10 cellular contexts compared by ENCODE assay signal in genomic region chr3:30511524-30512278, GRCh38.
DNase-seq lines count a peak whose midpoint lies in the region; ATAC-seq and TF ChIP-seq lines count a peak whose summit lies in the region.
"Had no signal": no experiment of that assay in that cellular context is flagged by ENCODE, and none has a peak within 500 bp of the region (broad histone marks: within the 10 kb centered on the region; RNA-seq: fewer than 3 reads in every experiment).

No MANE protein-coding gene starts in this region.

- H3K27me3 Mint-ChIP-seq in immature natural killer cell (ENCODE audit: low read depth in 3 of 3) = peaks cover 0 to 2% (median 0%) of the 10 kb centered on the region in 3 donors
- H3K27me3 Mint-ChIP-seq in neural progenitor cell (ENCODE audit: insufficient read depth, low read depth) = no peaks in the 10 kb centered on the region

- no peak overlapping the region for H3K4me3 Mint-ChIP-seq in immature natural killer cell
- no peak overlapping the region for H3K4me3 Mint-ChIP-seq in neural progenitor cell

- POLR2A ChIA-PET in HCT116 (lab: Charles Lee) = no interaction called here
- POLR2A ChIA-PET in SK-N-SH (lab: Yijun Ruan, JAX) = no interaction called here

- no peaks in the 10 kb centered on the region for H4K20me1 ChIP-seq in HCT116 (ENCODE audit: insufficient read depth)
- no peaks in the 10 kb centered on the region for H4K20me1 ChIP-seq in SK-N-SH (ENCODE audit: insufficient read depth)
- H4K20me1 ChIP-seq in smooth muscle cell (ENCODE audit: low read depth) = no peaks in the 10 kb centered on the region
- H4K20me1 ChIP-seq in neural progenitor cell (ENCODE audit: low read depth) = no peaks in the 10 kb centered on the region

- H3K9me3 ChIP-seq in HCT116 (ENCODE audit: control insufficient read depth in 1 of 2, insufficient read depth in 1 of 2, low read depth in 1 of 2, low read length in 2 of 2) (no peaks in the 10 kb centered on the region), SK-N-SH (no peaks in the 10 kb centered on the region), smooth muscle cell (replicated peaks; ENCODE audit: low read depth) (no peaks in the 10 kb centered on the region), neural progenitor cell (ENCODE audit: low read depth) (no peaks in the 10 kb centered on the region)

- TF ChIP-seq RAD21 in HCT116 (IDR thresholded peaks at IDR 0.05; ENCODE audit: low read depth) (no peak), SK-N-SH (IDR thresholded peaks at IDR 0.05; ENCODE audit: low read length) (no peak)

- H3K9me2 ChIP-seq in HCT116 (ENCODE audit: insufficient read depth) (no peaks in the 10 kb centered on the region), SK-N-SH (no peaks in the 10 kb centered on the region)

- no peaks in the 10 kb centered on the region for H3K4me1 Mint-ChIP-seq in immature natural killer cell
- no peaks in the 10 kb centered on the region for H3K4me1 Mint-ChIP-seq in neural progenitor cell

- H3K4me1 ChIP-seq in HCT116 (ENCODE audit: control insufficient read depth in 1 of 2, insufficient read depth in 2 of 2, low read length in 2 of 2) (peaks cover 5 to 13% of the 10 kb centered on the region in 2 experiments; a peak in 3 of 4 replicates), SK-N-SH (ENCODE audit: control insufficient read depth in 1 of 2, insufficient read depth in 2 of 2, low read depth in 1 of 2, low read length in 1 of 2) (peaks cover 0 to 25% of the 10 kb centered on the region in 2 experiments; a peak in 2 of 4 replicates), foreskin keratinocyte (peaks cover 26% of the 10 kb centered on the region), smooth muscle cell (ENCODE audit: low read depth) (no peaks in the 10 kb centered on the region), neural progenitor cell (no peaks in the 10 kb centered on the region)

- H3K79me2 ChIP-seq in HCT116 (ENCODE audit: insufficient read depth, low read length) (no peaks in the 10 kb centered on the region), SK-N-SH (ENCODE audit: insufficient read depth) (no peaks in the 10 kb centered on the region), smooth muscle cell (ENCODE audit: low read depth) (no peaks in the 10 kb centered on the region), neural progenitor cell (ENCODE audit: low read depth) (no peaks in the 10 kb centered on the region)

- no peaks in the 10 kb centered on the region for H3K36me3 ChIP-seq in HCT116 (ENCODE audit: control insufficient read depth in 1 of 2, insufficient read depth in 2 of 2, low read length in 2 of 2)
- H3K36me3 ChIP-seq in SK-N-SH (replicated peaks in 1 of 2; ENCODE audit: control insufficient read depth in 1 of 2, insufficient read depth in 2 of 2, low read length in 1 of 2) = no peaks in the 10 kb centered on the region
- no peaks in the 10 kb centered on the region for H3K36me3 ChIP-seq in smooth muscle cell (ENCODE audit: low read depth)
- H3K36me3 ChIP-seq in neural progenitor cell = no peaks in the 10 kb centered on the region

- H3K4me2 ChIP-seq in HCT116 (ENCODE audit: low read length) (peak overlapping the region; percentile 38), SK-N-SH (peak overlapping the region; percentile 7; the same call in 1 of the 2 replicates), smooth muscle cell (peak overlapping the region; percentile 6), neural progenitor cell (no peak overlapping the region)

- H3K4me3 ChIP-seq in HCT116 (replicated peaks in 1 of 2; ENCODE audit: low read depth in 1 of 2, low read length in 2 of 2) (no peak overlapping the region), SK-N-SH (ENCODE audit: low read depth in 2 of 2, low read length in 1 of 2) (no peak overlapping the region), smooth muscle cell (no peak overlapping the region), neural progenitor cell (no peak overlapping the region)

- no peaks in the 10 kb centered on the region for H3K27me3 ChIP-seq in HCT116 (ENCODE audit: insufficient read depth, low read length)
- H3K27me3 ChIP-seq in SK-N-SH (ENCODE audit: insufficient read depth) = no peaks in the 10 kb centered on the region
- no peaks in the 10 kb centered on the region for H3K27me3 ChIP-seq in foreskin keratinocyte
- no peaks in the 10 kb centered on the region for H3K27me3 ChIP-seq in smooth muscle cell (ENCODE audit: low read depth)
- no peaks in the 10 kb centered on the region for H3K27me3 ChIP-seq in neural progenitor cell

- RAD21 ChIA-PET in HCT116 (lab: Charles Lee; ENCODE audit: low non-redundant PET in 1 of 2, low total read pairs in 2 of 2, uncharacterized antibody in 2 of 2, unreplicated experiment in 2 of 2) = no interaction called here

- no TSS peak for BruUV-seq in HCT116 (replicated peaks; lab: Mats Ljungman, UMichigan)

- H3F3A ChIP-seq in SK-N-SH (replicated peaks; ENCODE audit: insufficient read depth) (peaks cover 23% of the 10 kb centered on the region), smooth muscle cell (ENCODE audit: low read depth) (no peaks in the 10 kb centered on the region), neural progenitor cell (ENCODE audit: low read depth) (no peaks in the 10 kb centered on the region)

- H3K36me3 Mint-ChIP-seq in immature natural killer cell (no peaks in the 10 kb centered on the region), neural progenitor cell (no peaks in the 10 kb centered on the region)

- CTCF ChIA-PET in HCT116 (lab: Charles Lee) = no interaction called here
- CTCF ChIA-PET in SK-N-SH (lab: Yijun Ruan, JAX) = no interaction called here

- intact Hi-C loops in HCT116 (cut with micrococcal nuclease) = no loop called here

- no peak overlapping the region for H3K27ac ChIP-seq in HCT116 (ENCODE audit: low read depth, low read length)
- peak overlapping the region in 1 of 2 experiments; percentile 42; a peak in 2 of 4 replicates for H3K27ac ChIP-seq in SK-N-SH (ENCODE audit: low read depth in 2 of 2, low read length in 1 of 2)
- H3K27ac ChIP-seq in foreskin keratinocyte = peak overlapping the region; percentile 13
- H3K27ac ChIP-seq in smooth muscle cell (ENCODE audit: low read depth) = peak overlapping the region; percentile 85
- no peak overlapping the region for H3K27ac ChIP-seq in neural progenitor cell

- H3K9ac ChIP-seq in HCT116 (ENCODE audit: low read length) = no peak overlapping the region
- no peak overlapping the region for H3K9ac ChIP-seq in SK-N-SH
- H3K9ac ChIP-seq in smooth muscle cell (ENCODE audit: low read depth) = peak overlapping the region; percentile 2
- no peak overlapping the region for H3K9ac ChIP-seq in neural progenitor cell

- WGBS in SK-N-SH (ENCODE audit: low lambda C conversion rate) = 38% methylated on average over 9 of the region's 9 CpGs
- WGBS in smooth muscle cell (ENCODE audit: low lambda C conversion rate) = 18% methylated on average over 9 of the region's 9 CpGs

- no peak for TF ChIP-seq POLR2A in HCT116 (IDR thresholded peaks at IDR 0.05; ENCODE audit: borderline replicate concordance, extremely low read depth, insufficient read depth, insufficient read length)

- ATAC-seq in HCT116 (peak; percentile 53), foreskin keratinocyte (peak; percentile 85), HG03571 (IDR thresholded peaks at IDR 0.05; ENCODE audit: unreplicated experiment) (no peak)

- TF ChIP-seq CTCF in HCT116 (IDR thresholded peaks at IDR 0.05 in 2 of 3, conservative IDR thresholded peaks at IDR 0.05 in 1 of 3; ENCODE audit: borderline replicate concordance in 1 of 3, insufficient read depth in 1 of 3, low read depth in 2 of 3, low read length in 2 of 3) = no peak
- TF ChIP-seq CTCF in SK-N-SH (IDR thresholded peaks at IDR 0.05) = no peak
- TF ChIP-seq CTCF in foreskin keratinocyte (conservative IDR thresholded peaks at IDR 0.05) = no peak
- TF ChIP-seq CTCF in smooth muscle cell (IDR thresholded peaks at IDR 0.05; ENCODE audit: borderline replicate concordance, insufficient read depth, poor library complexity, severe bottlenecking) = no peak
- TF ChIP-seq CTCF in neural progenitor cell (IDR thresholded peaks at IDR 0.05) = no peak

- peak in 1 of 2 experiments; percentile 30; a peak in 1 of 4 replicates for TF ChIP-seq EP300 in SK-N-SH (IDR thresholded peaks at IDR 0.05; ENCODE audit: borderline replicate concordance in 1 of 2, low read depth in 1 of 2, low read length in 1 of 2)

- DNase-seq in HCT116 (ENCODE audit: low read depth, low spot score) (no peak), SK-N-SH (no peak), foreskin keratinocyte (peak; percentile 99), smooth muscle cell (lab: John Stamatoyannopoulos, UW; ENCODE audit: unreplicated experiment) (no peak), immature natural killer cell (no peak), neural progenitor cell (ENCODE audit: low spot score) (no peak), inferior parietal cortex (ENCODE audit: extremely low spot score) (no peak)
- DNase-seq: caudate nucleus, NCI-H446 had no signal

- H3K9me3 Mint-ChIP-seq in immature natural killer cell (no peaks in the 10 kb centered on the region), neural progenitor cell (no peaks in the 10 kb centered on the region)

- H3K27ac Mint-ChIP-seq in immature natural killer cell = no peak overlapping the region
- no peak overlapping the region for H3K27ac Mint-ChIP-seq in neural progenitor cell

- H2AFZ ChIP-seq in HCT116 (ENCODE audit: low read depth, low read length, poor library complexity, severe bottlenecking) (peak overlapping the region; percentile 59), SK-N-SH (ENCODE audit: low read depth) (peak overlapping the region; percentile 45; the same call in 1 of the 2 replicates), smooth muscle cell (ENCODE audit: low read depth) (no peak overlapping the region), neural progenitor cell (replicated peaks) (no peak overlapping the region)

TF ChIP-seq in HCT116, 20 proteins besides CTCF, POLR2A, EP300 and RAD21:
- no peak for TF ChIP-seq FOSL1 (IDR thresholded peaks at IDR 0.05; ENCODE audit: low read depth)
- TF ChIP-seq CEBPB (IDR thresholded peaks at IDR 0.05; ENCODE audit: low read depth) = peak; percentile 94
- TF ChIP-seq JUND (IDR thresholded peaks at IDR 0.05) = 0 out of 2 replicates have a peak, but pooled peaks have one; percentile 8
- peak; percentile 65; the same call in 1 of the 2 replicates for TF ChIP-seq EGR1 (IDR thresholded peaks at IDR 0.05; ENCODE audit: low read depth)
TF ChIP-seq in HCT116: peak in this region for 3.

TF ChIP-seq in SK-N-SH, 30 proteins besides CTCF, POLR2A, EP300 and RAD21 (continues in another document):
- TF ChIP-seq JUND (IDR thresholded peaks at IDR 0.05) (peak; percentile 40; the same call in 1 of the 2 replicates), TEAD4 (IDR thresholded peaks at IDR 0.05; ENCODE audit: borderline replicate concordance, insufficient read depth) (0 out of 2 replicates have a peak, but pooled peaks have one; percentile 50), NFIC (IDR thresholded peaks at IDR 0.05; ENCODE audit: borderline replicate concordance) (0 out of 2 replicates have a peak, but pooled peaks have one; percentile 40), TCF12 (IDR thresholded peaks at IDR 0.05) (peak; percentile 32; the same call in 1 of the 2 replicates)

Comparison
In these comparisons a context has a peak if more than half of its experiments do, and no peak if none do; other contexts are left out.
1. DNase-seq: peak in foreskin keratinocyte (2 of 2); none in HCT116 (single experiment), SK-N-SH (single experiment), smooth muscle cell (single experiment), immature natural killer cell (0 of 3), neural progenitor cell (single experiment) and inferior parietal cortex (single experiment).
2. H2AFZ ChIP-seq: peak in HCT116 (single experiment) and SK-N-SH (single experiment); none in smooth muscle cell (single experiment) and neural progenitor cell (single experiment).
3. H3K27ac ChIP-seq: peak in foreskin keratinocyte (single experiment) and smooth muscle cell (single experiment); none in HCT116 (single experiment) and neural progenitor cell (single experiment).
4. Of the 11 proteins assayed by ChIP-seq in both SK-N-SH and HCT116: peak only in SK-N-SH: none; only in HCT116: none; in both: JUND; in neither: 10.